ENCODE assay signal across 10 cellular contexts in genomic region chr9:113187935-113188595, GRCh38. TPM values are rescaled to one million over a fixed set of nuclear protein-coding genes. Genes with fewer than 3 reads are reported as not detected.
DNase-seq lines count a peak whose midpoint lies in the region; ATAC-seq and TF ChIP-seq lines count a peak whose summit lies in the region.
"Had no signal": no experiment of that assay in that cellular context is flagged by ENCODE, and none has a peak within 500 bp of the region (broad histone marks: within the 10 kb centered on the region; RNA-seq: fewer than 3 reads in every experiment).

No MANE protein-coding gene starts in this region.

- H3K23ac ChIP-seq in neuronal stem cell (ENCODE audit: low read depth, low read length, poor library complexity) = no peak overlapping the region

- no peak overlapping the region for H2AK5ac ChIP-seq in neuronal stem cell (ENCODE audit: low read depth, low read length)

- H3K4me3 ChIP-seq in AG09309 (ENCODE audit: control insufficient read depth, low read depth, low read length) (peak overlapping the region; percentile 8), muscle layer of duodenum (ENCODE audit: low read depth in 1 of 2, low read length in 2 of 2) (peak overlapping the region in 1 of 2 donors; percentile 8), neuronal stem cell (ENCODE audit: low read length in 2 of 2) (no peak overlapping the region)
- H3K4me3 ChIP-seq: thyroid gland had no signal

- H3K4ac ChIP-seq in neuronal stem cell (ENCODE audit: low read length) = no peak overlapping the region

- no peak overlapping the region for H3K18ac ChIP-seq in neuronal stem cell (ENCODE audit: low read length)

- no peak for TF ChIP-seq CTCF in AG09309 (IDR thresholded peaks at IDR 0.05; ENCODE audit: control insufficient read depth, insufficient read depth, low read depth, low read length, missing control alignments)

- H2BK15ac ChIP-seq in neuronal stem cell (ENCODE audit: low read length) = no peak overlapping the region

- H3K79me1 ChIP-seq in neuronal stem cell (ENCODE audit: low read depth, low read length) = no peaks in the 10 kb centered on the region

- no CpG with 5 or more reads among the region's 9 CpGs for whole genome bisulfite sequencing in neuronal stem cell (ENCODE audit: extremely low coverage in 2 of 2, insufficient read length in 2 of 2, insufficient replicate concordance in 1 of 2), 2 donors

- H2BK12ac ChIP-seq in neuronal stem cell (ENCODE audit: low read length) = no peak overlapping the region

- DNase-seq in AG09309 (ENCODE audit: low read depth) = peak; percentile 75
- peak; percentile 50 for DNase-seq in NCI-H460 (ENCODE audit: extremely low read depth, low read depth)
- DNase-seq in epidermal melanocyte (ENCODE audit: insufficient read length, low spot score) = peak; percentile 60
- no peak for DNase-seq in superior temporal gyrus (ENCODE audit: extremely low spot score)
- DNase-seq in neuronal stem cell (ENCODE audit: low spot score) = no peak
- DNase-seq: NCI-H526 had no signal

- no peak for ATAC-seq in GM19452 (IDR thresholded peaks at IDR 0.05; ENCODE audit: unreplicated experiment)
- no peak for ATAC-seq in GM21723 (IDR thresholded peaks at IDR 0.05; ENCODE audit: unreplicated experiment)

- H4K91ac ChIP-seq in neuronal stem cell (ENCODE audit: low read depth, low read length, poor library complexity) = no peak overlapping the region

- H3K36me3 ChIP-seq in muscle layer of duodenum (ENCODE audit: control insufficient read depth in 1 of 2, insufficient read depth in 2 of 2, low read length in 2 of 2) (peaks cover 68 to 76% of the 10 kb centered on the region in 2 donors), neuronal stem cell (replicated peaks in 1 of 2; ENCODE audit: control insufficient read depth in 2 of 2, insufficient read depth in 2 of 2, low read length in 2 of 2) (peaks cover 20 to 94% of the 10 kb centered on the region in 2 donors)

- no peak overlapping the region for H3K9ac ChIP-seq in neuronal stem cell (ENCODE audit: low read depth, low read length, poor library complexity)

- H2AFZ ChIP-seq in neuronal stem cell (ENCODE audit: low read length) = no peak overlapping the region

- H4K8ac ChIP-seq in neuronal stem cell (ENCODE audit: low read depth, low read length) = no peak overlapping the region

- H3K27me3 ChIP-seq in muscle layer of duodenum (ENCODE audit: low read depth, low read length) = no peaks in the 10 kb centered on the region
- no peaks in the 10 kb centered on the region for H3K27me3 ChIP-seq in neuronal stem cell (ENCODE audit: control insufficient read depth in 3 of 3, insufficient read depth in 3 of 3, low read depth in 1 of 3, low read length in 3 of 3)
- H3K27me3 ChIP-seq: thyroid gland had no signal

- no peaks in the 10 kb centered on the region for H3K4me1 ChIP-seq in muscle layer of duodenum (ENCODE audit: control insufficient read depth in 1 of 2, insufficient read depth in 2 of 2, low read length in 2 of 2)
- no peaks in the 10 kb centered on the region for H3K4me1 ChIP-seq in neuronal stem cell (ENCODE audit: control insufficient read depth in 2 of 2, insufficient read depth in 1 of 2, low read depth in 1 of 2, low read length in 2 of 2)
- H3K4me1 ChIP-seq: thyroid gland had no signal

- H3K27ac ChIP-seq in muscle layer of duodenum (ENCODE audit: low read length) (peak overlapping the region; percentile 71), neuronal stem cell (replicated peaks; ENCODE audit: low read length) (no peak overlapping the region)
- H3K27ac ChIP-seq: thyroid gland had no signal

- no peak overlapping the region for H2BK120ac ChIP-seq in neuronal stem cell (ENCODE audit: low read depth, low read length)

- no peak overlapping the region for H2BK5ac ChIP-seq in neuronal stem cell (ENCODE audit: low read length)

- H3K14ac ChIP-seq in neuronal stem cell (ENCODE audit: low read length) = no peak overlapping the region

- no peak overlapping the region for H3K4me2 ChIP-seq in neuronal stem cell (ENCODE audit: insufficient read depth, low read length, poor library complexity, severe bottlenecking)

- H3K9me3 ChIP-seq in muscle layer of duodenum (ENCODE audit: control insufficient read depth in 1 of 2, low read length in 2 of 2) (no peaks in the 10 kb centered on the region), neuronal stem cell (replicated peaks in 1 of 2; ENCODE audit: control insufficient read depth in 2 of 2, insufficient read depth in 1 of 2, low read depth in 1 of 2, low read length in 2 of 2) (no peaks in the 10 kb centered on the region)
- H3K9me3 ChIP-seq: thyroid gland had no signal

RNA-seq across cellular contexts. Expression of gene FKBP15, which starts 33.0 kb away (rescaled TPM):
- 15.7 and 16.8 TPM in 2 replicates for total RNA-seq in NCI-H460 (2014; rRNA removed; shearing (Covaris generic))
- polyA plus RNA-seq in NCI-H460 (2014; cell fraction: nucleus; rRNA removed) = 19.5 and 27.5 TPM in 2 replicates
- 6.9 TPM for polyA plus RNA-seq in neuronal stem cell (2013, experiment 1 of 2)
- 6.9 TPM for polyA plus RNA-seq in neuronal stem cell (2013, experiment 2 of 2)

RNA-seq across cellular contexts. Expression of gene SLC31A1, which starts 33.3 kb away (rescaled TPM):
- total RNA-seq in NCI-H460 (2014; rRNA removed; shearing (Covaris generic)) = 55.1 and 68.3 TPM in 2 replicates
- 15.2 and 23.1 TPM in 2 replicates for polyA plus RNA-seq in NCI-H460 (2014; cell fraction: nucleus; rRNA removed)
- 21.3 TPM for polyA plus RNA-seq in neuronal stem cell (2013, experiment 1 of 2)
- 21.4 TPM for polyA plus RNA-seq in neuronal stem cell (2013, experiment 2 of 2)

RNA-seq across cellular contexts. Expression of gene SLC31A2, which starts 37.3 kb away (rescaled TPM):
- total RNA-seq in NCI-H460 (2014; rRNA removed; shearing (Covaris generic)) = 5.2 and 5.6 TPM in 2 replicates
- 2.2 and 3.2 TPM in 2 replicates for polyA plus RNA-seq in NCI-H460 (2014; cell fraction: nucleus; rRNA removed)
- polyA plus RNA-seq in neuronal stem cell (2013, experiment 1 of 2) = 0.70 TPM
- 0.65 TPM for polyA plus RNA-seq in neuronal stem cell (2013, experiment 2 of 2)

Comparison
In these comparisons a context has a peak if more than half of its experiments do, and no peak if none do; other contexts are left out.
1. DNase-seq: peak in AG09309 (single experiment), NCI-H460 (single experiment) and epidermal melanocyte (single experiment); none in superior temporal gyrus (single experiment) and neuronal stem cell (single experiment).